8 cellular contexts compared by ENCODE assay signal in the genomic region with DNA sequence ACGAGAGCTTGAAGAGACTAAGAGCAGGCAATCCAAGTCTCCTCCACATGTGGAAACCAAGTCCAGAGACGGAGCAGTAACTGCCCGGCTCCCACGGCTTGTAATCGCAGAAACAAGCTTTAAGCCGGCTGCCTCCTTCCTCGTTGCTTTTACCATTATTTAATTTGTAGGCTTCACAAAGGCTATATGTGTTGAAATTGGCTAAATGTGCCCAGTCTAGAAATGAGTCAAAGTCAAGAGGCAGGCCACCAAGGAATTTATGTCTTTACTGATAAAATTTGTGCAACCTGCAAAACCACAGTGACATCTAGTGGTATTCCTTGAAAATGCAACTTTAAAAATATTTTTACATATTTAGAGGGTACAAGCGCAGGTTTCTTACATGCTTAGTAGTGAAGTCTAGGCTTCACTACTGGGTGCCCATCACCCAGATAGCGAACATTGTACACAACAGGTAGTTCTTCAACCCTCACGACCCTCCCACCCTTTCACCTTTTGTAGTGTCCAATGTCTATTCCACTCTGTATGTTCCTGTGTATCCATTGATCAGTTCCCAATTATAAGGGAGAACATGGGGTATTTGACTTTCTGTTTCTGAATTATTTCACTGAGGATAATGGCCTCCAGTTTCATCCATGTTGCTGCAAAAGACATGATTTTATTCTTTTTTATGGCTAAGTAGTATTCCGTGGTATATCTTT. TPM values are rescaled to one million over a fixed set of nuclear protein-coding genes. Genes with fewer than 3 reads are reported as not detected.
DNase-seq lines count a peak whose midpoint lies in the region; ATAC-seq and TF ChIP-seq lines count a peak whose summit lies in the region.

No MANE protein-coding gene starts in this region.

- DNase-seq in Caki2 (ENCODE audit: low read depth) (peak; percentile 62), NCI-H1092 (lab: John Stamatoyannopoulos, UW) (peak; percentile 3), WERI-Rb-1 (no peak), Right ventricle myocardium superior (no peak), retina (peak; percentile 70), NCI-H1048 (lab: John Stamatoyannopoulos, UW) (no peak)

- H3K9me3 ChIP-seq in WERI-Rb-1 (ENCODE audit: severe bottlenecking): no peaks in the 10 kb centered on the region

- intact Hi-C loops in Right ventricle myocardium superior (cut with DNase I): loop anchor here (10.0 kb wide), 1 partner anchor 1318 kb away; no protein-coding TSS in a partner anchor

- peak; percentile 49 for TF ChIP-seq CTCF in WERI-Rb-1 (IDR thresholded peaks at IDR 0.05; ENCODE audit: low read depth, low read length)

- H3K27me3 ChIP-seq in WERI-Rb-1 (ENCODE audit: insufficient read depth, low read depth, severe bottlenecking): no peaks in the 10 kb centered on the region

- peak; percentile 55 for ATAC-seq in GM19455 (IDR thresholded peaks at IDR 0.05; ENCODE audit: unreplicated experiment)
- ATAC-seq in Right ventricle myocardium superior (ENCODE audit: poor library complexity): peak; percentile 65
- no peak for ATAC-seq in HG03135 (IDR thresholded peaks at IDR 0.05; ENCODE audit: unreplicated experiment)

- no peak overlapping the region for H3K27ac ChIP-seq in WERI-Rb-1

- no peaks in the 10 kb centered on the region for H3K36me3 ChIP-seq in WERI-Rb-1

- in situ Hi-C loops in Caki2 (cut with HindIII; ENCODE audit: low pct_unique_long_range_greater_than_20kb, low sequenced_read_pairs): no loop called here

- H3K4me3 ChIP-seq in WERI-Rb-1 (ENCODE audit: low read depth, low read length): no peak overlapping the region

RNA-seq across cellular contexts. Expression of a gene that starts 33.5 kb away (rescaled TPM):
- 0.14 and 0.78 TPM in 2 replicates for total RNA-seq in Caki2 (2014; rRNA removed; shearing (Covaris generic); ENCODE audit: low replicate concordance)
- total RNA-seq in Right ventricle myocardium superior: 15.6 TPM

Comparison
In these comparisons a context has a peak if more than half of its experiments do, and no peak if none do; other contexts are left out.
1. DNase-seq: peak in Caki2 (single experiment), NCI-H1092 (single experiment) and retina (single experiment); none in WERI-Rb-1 (single experiment), Right ventricle myocardium superior (single experiment) and NCI-H1048 (single experiment).